ENCODE assay signal across 20 cellular contexts in the genomic region with DNA sequence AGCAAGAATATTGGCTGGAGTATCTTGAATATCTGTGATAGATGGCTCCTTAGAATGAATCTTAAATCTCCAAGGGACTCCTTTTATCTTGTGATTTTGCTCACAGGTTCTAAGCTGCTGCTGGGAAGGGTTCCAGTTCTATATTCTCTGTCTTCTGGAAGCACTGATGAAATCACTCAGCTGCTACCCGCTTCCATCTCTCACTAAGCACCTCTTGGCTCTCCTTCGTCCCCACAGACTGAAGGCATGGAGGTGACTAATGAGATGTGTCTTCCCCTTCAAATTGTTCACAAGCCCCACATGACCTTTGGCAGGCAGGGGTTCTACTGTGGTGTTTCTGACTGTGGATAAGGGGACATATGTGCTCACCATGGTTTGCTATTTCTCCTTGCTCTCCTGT.
A peak's percentile ranks its signal among the peaks of the same experiment; 100 is the strongest.
DNase-seq lines count a peak whose midpoint lies in the region; ATAC-seq and TF ChIP-seq lines count a peak whose summit lies in the region.
"Had no signal": no experiment of that assay in that cellular context is flagged by ENCODE, and none has a peak within 500 bp of the region (broad histone marks: within the 10 kb centered on the region; RNA-seq: fewer than 3 reads in every experiment).

No MANE protein-coding gene starts in this region.

- no peak for TF ChIP-seq CTCF in fibroblast of mammary gland (conservative IDR thresholded peaks at IDR 0.05; ENCODE audit: control insufficient read depth, insufficient read depth, low read depth, low read length)

- H3K4me1 Mint-ChIP-seq in activated CD4-positive, alpha-beta memory T cell treated with anti-CD3 and anti-CD28 coated beads for 36 hours (ENCODE audit: low read depth): peaks cover 27% of the 10 kb centered on the region
- peaks cover 11% of the 10 kb centered on the region for H3K4me1 Mint-ChIP-seq in activated CD4-positive, alpha-beta memory T cell treated with anti-CD3 and anti-CD28 coated beads, Interleukin-2, amount 10 ng/mL, durations not matched to agents 7 days and 5 days
- peaks cover 39% of the 10 kb centered on the region for H3K4me1 Mint-ChIP-seq in activated T-helper 2 cell treated with anti-CD3 and anti-CD28 coated beads, Interferon-gamma antibody, Interleukin-2, Interleukin-4, amounts not matched to agents 10 μg/mL and 5 μg/mL and 100 μg/mL, durations not matched to agents 14 hours and 24 hours and 36 hours (ENCODE audit: low read depth)
- H3K4me1 Mint-ChIP-seq: central memory CD8-positive, alpha-beta T cell had no signal

- POLR2A ChIA-PET in activated CD4-positive, alpha-beta memory T cell treated with anti-CD3 and anti-CD28 coated beads for 36 hours (lab: Charles Lee): interaction anchor here (0.9 kb wide), 1 partner anchor 51 kb away, joined by 5 read pairs; no protein-coding TSS in a partner anchor
- POLR2A ChIA-PET in activated CD4-positive, alpha-beta memory T cell treated with anti-CD3 and anti-CD28 coated beads, Interleukin-2, amount 10 ng/mL, durations not matched to agents 7 days and 5 days (lab: Charles Lee): no interaction called here

- no peak overlapping the region for H3K4me3 Mint-ChIP-seq in activated CD4-positive, alpha-beta memory T cell treated with anti-CD3 and anti-CD28 coated beads for 36 hours
- H3K4me3 Mint-ChIP-seq in activated CD4-positive, alpha-beta memory T cell treated with anti-CD3 and anti-CD28 coated beads, Interleukin-2, amount 10 ng/mL, durations not matched to agents 7 days and 5 days: no peak overlapping the region
- no peak overlapping the region for H3K4me3 Mint-ChIP-seq in activated T-helper 2 cell treated with anti-CD3 and anti-CD28 coated beads, Interferon-gamma antibody, Interleukin-2, Interleukin-4, amounts not matched to agents 10 μg/mL and 5 μg/mL and 100 μg/mL, durations not matched to agents 14 hours and 24 hours and 36 hours (ENCODE audit: low read depth)
- H3K4me3 Mint-ChIP-seq: central memory CD8-positive, alpha-beta T cell had no signal

- intact Hi-C loops in activated CD4-positive, alpha-beta memory T cell treated with anti-CD3 and anti-CD28 coated beads for 36 hours (cut with micrococcal nuclease): loop anchor here (1.0 to 2.0 kb wide), 2 partner anchors 21 to 73 kb away; no protein-coding TSS in a partner anchor
- intact Hi-C loops in activated T-helper 2 cell treated with anti-CD3 and anti-CD28 coated beads, Interferon-gamma antibody, Interleukin-2, Interleukin-4, amounts not matched to agents 10 μg/mL and 5 μg/mL and 100 μg/mL, durations not matched to agents 14 hours and 24 hours and 36 hours (cut with micrococcal nuclease): loop anchor here (2.0 kb wide), 1 partner anchor 53 kb away; no protein-coding TSS in a partner anchor

- H3K27ac Mint-ChIP-seq in activated CD4-positive, alpha-beta memory T cell treated with anti-CD3 and anti-CD28 coated beads for 36 hours: peak overlapping the region; percentile 60
- H3K27ac Mint-ChIP-seq in activated CD4-positive, alpha-beta memory T cell treated with anti-CD3 and anti-CD28 coated beads, Interleukin-2, amount 10 ng/mL, durations not matched to agents 7 days and 5 days: no peak overlapping the region
- H3K27ac Mint-ChIP-seq in activated T-helper 2 cell treated with anti-CD3 and anti-CD28 coated beads, Interferon-gamma antibody, Interleukin-2, Interleukin-4, amounts not matched to agents 10 μg/mL and 5 μg/mL and 100 μg/mL, durations not matched to agents 14 hours and 24 hours and 36 hours: peak overlapping the region; percentile 86

- peak; percentile 77 for ATAC-seq in stimulated activated naive CD8-positive, alpha-beta T cell treated with anti-CD3 and anti-CD28 coated beads, Interleukin-15, Interleukin-2, amounts not matched to agents 100 U/mL and 50 U/mL, for 24 hours
- ATAC-seq in GM18520 (IDR thresholded peaks at IDR 0.05; ENCODE audit: unreplicated experiment): no peak
- ATAC-seq: esophagus mucosa had no signal

- peaks cover 24% of the 10 kb centered on the region for H3K36me3 Mint-ChIP-seq in activated CD4-positive, alpha-beta memory T cell treated with anti-CD3 and anti-CD28 coated beads for 36 hours
- peaks cover 18% of the 10 kb centered on the region for H3K36me3 Mint-ChIP-seq in activated CD4-positive, alpha-beta memory T cell treated with anti-CD3 and anti-CD28 coated beads, Interleukin-2, amount 10 ng/mL, durations not matched to agents 7 days and 5 days (ENCODE audit: low read depth)
- H3K36me3 Mint-ChIP-seq in activated T-helper 2 cell treated with anti-CD3 and anti-CD28 coated beads, Interferon-gamma antibody, Interleukin-2, Interleukin-4, amounts not matched to agents 10 μg/mL and 5 μg/mL and 100 μg/mL, durations not matched to agents 14 hours and 24 hours and 36 hours (ENCODE audit: low read depth): peaks cover 46% of the 10 kb centered on the region

- H3K9me3 Mint-ChIP-seq in activated CD4-positive, alpha-beta memory T cell treated with anti-CD3 and anti-CD28 coated beads for 36 hours: no peaks in the 10 kb centered on the region
- peaks cover 3% of the 10 kb centered on the region for H3K9me3 Mint-ChIP-seq in activated CD4-positive, alpha-beta memory T cell treated with anti-CD3 and anti-CD28 coated beads, Interleukin-2, amount 10 ng/mL, durations not matched to agents 7 days and 5 days
- H3K9me3 Mint-ChIP-seq in activated T-helper 2 cell treated with anti-CD3 and anti-CD28 coated beads, Interferon-gamma antibody, Interleukin-2, Interleukin-4, amounts not matched to agents 10 μg/mL and 5 μg/mL and 100 μg/mL, durations not matched to agents 14 hours and 24 hours and 36 hours: peaks cover 7% of the 10 kb centered on the region
- H3K9me3 Mint-ChIP-seq: central memory CD8-positive, alpha-beta T cell had no signal

- CTCF ChIA-PET in activated CD4-positive, alpha-beta memory T cell treated with anti-CD3 and anti-CD28 coated beads for 36 hours (lab: Charles Lee): no interaction called here
- CTCF ChIA-PET in activated CD4-positive, alpha-beta memory T cell treated with anti-CD3 and anti-CD28 coated beads, Interleukin-2, amount 10 ng/mL, durations not matched to agents 7 days and 5 days (lab: Charles Lee): no interaction called here

- peaks cover 6% of the 10 kb centered on the region for H3K27me3 Mint-ChIP-seq in activated CD4-positive, alpha-beta memory T cell treated with anti-CD3 and anti-CD28 coated beads for 36 hours
- no peaks in the 10 kb centered on the region for H3K27me3 Mint-ChIP-seq in activated CD4-positive, alpha-beta memory T cell treated with anti-CD3 and anti-CD28 coated beads, Interleukin-2, amount 10 ng/mL, durations not matched to agents 7 days and 5 days
- no peaks in the 10 kb centered on the region for H3K27me3 Mint-ChIP-seq in activated T-helper 2 cell treated with anti-CD3 and anti-CD28 coated beads, Interferon-gamma antibody, Interleukin-2, Interleukin-4, amounts not matched to agents 10 μg/mL and 5 μg/mL and 100 μg/mL, durations not matched to agents 14 hours and 24 hours and 36 hours (ENCODE audit: low read depth)

- no peak overlapping the region for H3K4me3 ChIP-seq in fibroblast of mammary gland (ENCODE audit: control insufficient read depth, low read depth, low read length)
- H3K4me3 ChIP-seq: adrenal gland, upper lobe of left lung had no signal

- no peak for DNase-seq in activated CD4-positive, alpha-beta memory T cell treated with anti-CD3 and anti-CD28 coated beads for 36 hours
- no peak for DNase-seq in activated CD4-positive, alpha-beta memory T cell treated with anti-CD3 and anti-CD28 coated beads, Interleukin-2, amount 10 ng/mL, durations not matched to agents 7 days and 5 days
- DNase-seq in activated T-helper 2 cell treated with anti-CD3 and anti-CD28 coated beads, Interferon-gamma antibody, Interleukin-2, Interleukin-4, amounts not matched to agents 10 μg/mL and 5 μg/mL and 100 μg/mL, durations not matched to agents 14 hours and 24 hours and 36 hours (ENCODE audit: low spot score): no peak
- DNase-seq in fibroblast of mammary gland (ENCODE audit: low read depth) (peak; percentile 75), DMS79 treated with DMSO at 0.1 percent for 48 hours (lab: John Stamatoyannopoulos, UW) (no peak), GM19240 (ENCODE audit: insufficient read length, low spot score) (no peak)
- DNase-seq in stimulated activated naive CD8-positive, alpha-beta T cell treated with anti-CD3 and anti-CD28 coated beads, Interleukin-15, Interleukin-2, amounts not matched to agents 100 U/mL and 50 U/mL, for 24 hours: peak; percentile 14
- DNase-seq: activated CD4-positive, alpha-beta T cell treated with anti-CD3 and anti-CD28 coated beads, Interleukin-2, amount 50 U/mL, for 4 hours; adrenal gland; GF-D8; glutamatergic neuron; HCEC 1CT; NCI-H1105 treated with DMSO at 0.1 percent for 48 hours; NCI-H524 treated with DMSO at 0.1 percent for 48 hours; stimulated activated naive CD4-positive, alpha-beta T cell treated with Interleukin-2 at 50 U/mL for 16 hours; SW 1271; upper lobe of left lung had no signal

Comparison
In these comparisons a context has a peak if more than half of its experiments do, and no peak if none do; other contexts are left out.
1. DNase-seq: peak in fibroblast of mammary gland (single experiment) and stimulated activated naive CD8-positive, alpha-beta T cell treated with anti-CD3 and anti-CD28 coated beads, Interleukin-15, Interleukin-2, amounts not matched to agents 100 U/mL and 50 U/mL, for 24 hours (single experiment); none in activated CD4-positive, alpha-beta memory T cell treated with anti-CD3 and anti-CD28 coated beads for 36 hours (single experiment), activated CD4-positive, alpha-beta memory T cell treated with anti-CD3 and anti-CD28 coated beads, Interleukin-2, amount 10 ng/mL, durations not matched to agents 7 days and 5 days (single experiment), activated T-helper 2 cell treated with anti-CD3 and anti-CD28 coated beads, Interferon-gamma antibody, Interleukin-2, Interleukin-4, amounts not matched to agents 10 μg/mL and 5 μg/mL and 100 μg/mL, durations not matched to agents 14 hours and 24 hours and 36 hours (single experiment), DMS79 treated with DMSO at 0.1 percent for 48 hours (single experiment) and GM19240 (single experiment).